In the genomic region with DNA sequence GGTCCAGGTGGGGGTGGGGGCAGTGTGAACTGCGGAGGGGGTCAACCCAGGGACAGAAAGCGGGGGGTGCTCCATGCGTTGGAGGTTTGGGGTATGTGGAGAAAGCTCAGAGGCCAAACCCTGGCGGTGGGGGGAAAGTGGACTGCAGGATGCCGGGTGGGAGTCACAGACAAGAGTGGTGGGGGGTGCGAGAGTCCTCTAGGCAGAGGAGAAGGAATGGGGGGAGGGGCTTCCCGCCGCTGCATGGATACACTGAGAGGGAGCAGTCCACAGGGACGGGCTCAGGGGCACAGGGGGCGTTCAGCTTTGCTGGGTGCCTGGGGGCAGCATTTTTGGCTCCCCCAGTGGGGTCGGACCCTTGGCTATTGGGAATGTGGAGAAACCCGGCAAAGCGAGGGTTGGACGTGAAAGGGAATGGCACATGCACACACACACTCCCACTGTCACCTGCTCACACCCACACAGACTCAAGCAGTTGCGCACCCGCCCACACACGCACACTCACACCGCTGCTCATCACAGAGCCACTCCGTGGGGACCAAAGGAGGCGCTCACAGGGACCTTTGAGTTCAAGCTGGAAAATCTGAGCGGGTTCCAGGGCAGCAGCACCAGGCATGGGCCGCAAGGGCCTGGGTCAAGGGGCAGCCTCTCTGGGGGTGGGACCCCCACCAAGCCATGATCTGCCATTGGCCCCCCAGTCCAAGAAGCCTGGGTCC, we compare ENCODE assay signal across 22 cellular contexts. TPM values are rescaled to one million over a fixed set of nuclear protein-coding genes. Genes with fewer than 3 reads are reported as not detected.
"Had no signal": no experiment of that assay in that cellular context is flagged by ENCODE, and none has a peak within 500 bp of the region (broad histone marks: within the 10 kb centered on the region; RNA-seq: fewer than 3 reads in every experiment).

No MANE protein-coding gene starts in this region.

- H3K27ac Mint-ChIP-seq: activated naive CD4-positive, alpha-beta T cell treated with anti-CD3 and anti-CD28 coated beads, Interleukin-2, amount 10 ng/mL, durations not matched to agents 7 days and 5 days; natural killer cell; progenitor cell of endocrine pancreas; T-cell had no signal

- H3K4me2 ChIP-seq: smooth muscle cell had no signal

- H3K27ac ChIP-seq: dorsolateral prefrontal cortex had no signal

- ATAC-seq: esophagus mucosa; left ventricle myocardium superior; natural killer cell; right cardiac atrium; stimulated activated naive CD8-positive, alpha-beta T cell treated with anti-CD3 and anti-CD28 coated beads, Interleukin-15, amount 100 ng/mL, for 72 hours; T-cell had no signal

- H3K4me3 Mint-ChIP-seq: activated naive CD4-positive, alpha-beta T cell treated with anti-CD3 and anti-CD28 coated beads, Interleukin-2, amount 10 ng/mL, durations not matched to agents 7 days and 5 days; natural killer cell; stimulated activated naive CD8-positive, alpha-beta T cell treated with anti-CD3 and anti-CD28 coated beads, Interleukin-15, amount 100 ng/mL, for 72 hours; T-cell had no signal

- H3K4me3 ChIP-seq: dorsolateral prefrontal cortex, smooth muscle cell had no signal

- FAIRE-seq: astrocyte, bronchial epithelial cell, endometrium, kidney had no signal

- DNase-seq: activated CD4-positive, alpha-beta T cell treated with anti-CD3 and anti-CD28 coated beads for 1 hour; activated CD4-positive, alpha-beta T cell treated with anti-CD3 and anti-CD28 coated beads, Interleukin-2, amount 50 U/mL, for 4 hours; activated naive CD4-positive, alpha-beta T cell treated with anti-CD3 and anti-CD28 coated beads, Interleukin-2, amount 10 ng/mL, durations not matched to agents 7 days and 5 days; activated T-cell treated with anti-CD3 and anti-CD28 coated beads for 4 hours; kidney; left ventricle myocardium superior; mesenchymal stem cell; natural killer cell; occipital lobe; stimulated activated naive CD8-positive, alpha-beta T cell treated with anti-CD3 and anti-CD28 coated beads, Interleukin-15, amount 100 ng/mL, for 72 hours; T-cell; T-helper 9 cell had no signal

- H3K36me3 Mint-ChIP-seq: activated naive CD4-positive, alpha-beta T cell treated with anti-CD3 and anti-CD28 coated beads, Interleukin-2, amount 10 ng/mL, durations not matched to agents 7 days and 5 days; natural killer cell; T-cell had no signal

- H3K9me3 Mint-ChIP-seq: activated naive CD4-positive, alpha-beta T cell treated with anti-CD3 and anti-CD28 coated beads, Interleukin-2, amount 10 ng/mL, durations not matched to agents 7 days and 5 days; natural killer cell; stimulated activated naive CD8-positive, alpha-beta T cell treated with anti-CD3 and anti-CD28 coated beads, Interleukin-15, amount 100 ng/mL, for 72 hours; T-cell had no signal

- H3K4me1 Mint-ChIP-seq: activated naive CD4-positive, alpha-beta T cell treated with anti-CD3 and anti-CD28 coated beads, Interleukin-2, amount 10 ng/mL, durations not matched to agents 7 days and 5 days; natural killer cell; stimulated activated naive CD8-positive, alpha-beta T cell treated with anti-CD3 and anti-CD28 coated beads, Interleukin-15, amount 100 ng/mL, for 72 hours had no signal

RNA-seq across cellular contexts. Expression of a gene that starts 7.7 kb away (rescaled TPM):
- total RNA-seq: bronchial epithelial cell, esophagus mucosa, kidney, left ventricle myocardium superior, natural killer cell, occipital lobe, progenitor cell of endocrine pancreas, right cardiac atrium, smooth muscle cell, T-cell, temporal lobe, ureter had no signal
- polyA plus RNA-seq: right cardiac atrium, smooth muscle cell had no signal
